In the genomic region with DNA sequence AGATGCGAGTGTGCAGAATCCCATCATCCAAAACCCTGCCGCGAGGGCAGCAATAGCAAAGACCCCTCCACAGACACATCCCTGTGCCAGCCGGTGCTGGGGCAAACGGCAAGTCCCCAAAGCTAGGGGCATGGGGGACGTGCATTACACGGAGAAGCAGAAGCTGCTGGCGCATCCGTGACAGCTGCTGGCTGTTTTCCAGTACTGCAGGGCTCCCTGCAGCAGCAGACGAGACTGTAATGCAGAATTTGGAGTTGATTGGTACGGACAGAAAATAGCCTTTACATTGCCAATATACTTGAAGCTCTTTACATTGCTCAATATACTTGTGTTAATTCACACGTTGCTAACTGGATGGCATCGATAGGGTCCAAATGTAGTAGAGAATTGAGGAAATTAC, we compare ENCODE assay signal across 19 cellular contexts.
DNase-seq lines count a peak whose midpoint lies in the region; ATAC-seq and TF ChIP-seq lines count a peak whose summit lies in the region.
"Had no signal": no experiment of that assay in that cellular context is flagged by ENCODE, and none has a peak within 500 bp of the region (broad histone marks: within the 10 kb centered on the region; RNA-seq: fewer than 3 reads in every experiment).

No MANE protein-coding gene starts in this region.

- peak; percentile 56 for ATAC-seq in SK-N-SH treated with all-trans-retinoic acid at 6 μM for 48 hours
- ATAC-seq: activated CD4-positive, CD25-positive, alpha-beta regulatory T cell treated with anti-CD3 and anti-CD28 coated beads, Interleukin-2, amount 50 U/mL, for 24 hours; activated T-cell treated with anti-CD3 and anti-CD28 coated beads, Interleukin-2, amount 50 U/mL, for 72 hours; naive thymus-derived CD4-positive, alpha-beta T cell had no signal

- no peaks in the 10 kb centered on the region for H3K36me3 ChIP-seq in thyroid gland
- H3K36me3 ChIP-seq: sigmoid colon, transverse colon had no signal

- no peak overlapping the region for H3K4me3 ChIP-seq in thyroid gland (replicated peaks in 1 of 3)
- H3K4me3 ChIP-seq: sigmoid colon, transverse colon had no signal

- no peak for TF ChIP-seq POLR2A in thyroid gland (IDR thresholded peaks at IDR 0.05)

- DNase-seq in COLO829 (ENCODE audit: low spot score) (peak; percentile 31), NCI-H1694 (lab: John Stamatoyannopoulos, UW) (peak; percentile 72), inferior parietal cortex (ENCODE audit: extremely low spot score) (peak; percentile 33), HPDE6-E6E7 (ENCODE audit: extremely low spot score) (no peak), KG1 (lab: John Stamatoyannopoulos, UW) (no peak), thyroid gland (no peak), foreskin melanocyte (no peak)
- DNase-seq: activated CD8-positive, alpha-beta memory T cell treated with anti-CD3 and anti-CD28 coated beads for 24 hours; activated T-cell treated with anti-CD3 and anti-CD28 coated beads, Interleukin-2, amount 50 U/mL, for 72 hours; CD8-positive, alpha-beta memory T cell; kidney; naive thymus-derived CD4-positive, alpha-beta T cell; NCI-H1048; SHP77 treated with DMSO at 0.1 percent for 48 hours; sigmoid colon; stimulated activated naive CD4-positive, alpha-beta T cell; transverse colon had no signal

- no peak for TF ChIP-seq CTCF in thyroid gland (IDR thresholded peaks at IDR 0.05)

- H3K4me1 ChIP-seq in thyroid gland = no peaks in the 10 kb centered on the region
- H3K4me1 ChIP-seq: sigmoid colon, transverse colon had no signal

- H3K9me3 ChIP-seq in thyroid gland = no peaks in the 10 kb centered on the region
- H3K9me3 ChIP-seq: sigmoid colon, transverse colon had no signal

- WGBS in thyroid gland, 2 donors = 77 to 80% methylated on average over 13 of the region's 13 CpGs

- no peak overlapping the region for H3K27ac ChIP-seq in thyroid gland
- H3K27ac ChIP-seq: sigmoid colon, transverse colon had no signal

- no peaks in the 10 kb centered on the region for H3K27me3 ChIP-seq in thyroid gland
- H3K27me3 ChIP-seq: sigmoid colon, transverse colon had no signal

- intact Hi-C loops in thyroid gland (cut with DNase I) = no loop called here

TF ChIP-seq in SK-N-SH treated with all-trans-retinoic acid at 6 μM for 48 hours, 23 proteins besides CTCF, POLR2A, EP300 and RAD21:
- TF ChIP-seq, protein P1, sequence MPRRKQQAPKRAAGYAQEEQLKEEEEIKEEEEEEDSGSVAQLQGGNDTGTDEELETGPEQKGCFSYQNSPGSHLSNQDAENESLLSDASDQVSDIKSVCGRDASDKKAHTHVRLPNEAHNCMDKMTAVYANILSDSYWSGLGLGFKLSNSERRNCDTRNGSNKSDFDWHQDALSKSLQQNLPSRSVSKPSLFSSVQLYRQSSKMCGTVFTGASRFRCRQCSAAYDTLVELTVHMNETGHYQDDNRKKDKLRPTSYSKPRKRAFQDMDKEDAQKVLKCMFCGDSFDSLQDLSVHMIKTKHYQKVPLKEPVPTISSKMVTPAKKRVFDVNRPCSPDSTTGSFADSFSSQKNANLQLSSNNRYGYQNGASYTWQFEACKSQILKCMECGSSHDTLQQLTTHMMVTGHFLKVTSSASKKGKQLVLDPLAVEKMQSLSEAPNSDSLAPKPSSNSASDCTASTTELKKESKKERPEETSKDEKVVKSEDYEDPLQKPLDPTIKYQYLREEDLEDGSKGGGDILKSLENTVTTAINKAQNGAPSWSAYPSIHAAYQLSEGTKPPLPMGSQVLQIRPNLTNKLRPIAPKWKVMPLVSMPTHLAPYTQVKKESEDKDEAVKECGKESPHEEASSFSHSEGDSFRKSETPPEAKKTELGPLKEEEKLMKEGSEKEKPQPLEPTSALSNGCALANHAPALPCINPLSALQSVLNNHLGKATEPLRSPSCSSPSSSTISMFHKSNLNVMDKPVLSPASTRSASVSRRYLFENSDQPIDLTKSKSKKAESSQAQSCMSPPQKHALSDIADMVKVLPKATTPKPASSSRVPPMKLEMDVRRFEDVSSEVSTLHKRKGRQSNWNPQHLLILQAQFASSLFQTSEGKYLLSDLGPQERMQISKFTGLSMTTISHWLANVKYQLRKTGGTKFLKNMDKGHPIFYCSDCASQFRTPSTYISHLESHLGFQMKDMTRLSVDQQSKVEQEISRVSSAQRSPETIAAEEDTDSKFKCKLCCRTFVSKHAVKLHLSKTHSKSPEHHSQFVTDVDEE (CRISPR knock-in tag; IDR thresholded peaks at IDR 0.05) = no peak
- TF ChIP-seq ZFP3 (CRISPR knock-in tag; IDR thresholded peaks at IDR 0.05) (no peak), ISL1 (CRISPR knock-in tag; IDR thresholded peaks at IDR 0.05) (no peak), RARB (CRISPR knock-in tag; IDR thresholded peaks at IDR 0.05) (no peak), TCF4 (CRISPR knock-in tag; IDR thresholded peaks at IDR 0.05; ENCODE audit: borderline replicate concordance) (no peak), CREB5 (CRISPR knock-in tag; IDR thresholded peaks at IDR 0.05; ENCODE audit: low read depth) (no peak), CSDC2 (CRISPR knock-in tag; IDR thresholded peaks at IDR 0.05) (no peak), OSR1 (CRISPR knock-in tag; IDR thresholded peaks at IDR 0.05) (no peak), ZFP30 (CRISPR knock-in tag; IDR thresholded peaks at IDR 0.05) (no peak), TOX (CRISPR knock-in tag; IDR thresholded peaks at IDR 0.05; ENCODE audit: borderline replicate concordance) (no peak), GLIS3 (CRISPR knock-in tag; IDR thresholded peaks at IDR 0.05) (no peak), ZNF8 (CRISPR knock-in tag; IDR thresholded peaks at IDR 0.05) (no peak), ARNTL (CRISPR knock-in tag; IDR thresholded peaks at IDR 0.05; ENCODE audit: borderline replicate concordance, low read depth) (no peak), SNAI2 (CRISPR knock-in tag; IDR thresholded peaks at IDR 0.05) (no peak), BACH2 (CRISPR knock-in tag; IDR thresholded peaks at IDR 0.05; ENCODE audit: borderline replicate concordance) (no peak)
- TF ChIP-seq, protein P2, sequence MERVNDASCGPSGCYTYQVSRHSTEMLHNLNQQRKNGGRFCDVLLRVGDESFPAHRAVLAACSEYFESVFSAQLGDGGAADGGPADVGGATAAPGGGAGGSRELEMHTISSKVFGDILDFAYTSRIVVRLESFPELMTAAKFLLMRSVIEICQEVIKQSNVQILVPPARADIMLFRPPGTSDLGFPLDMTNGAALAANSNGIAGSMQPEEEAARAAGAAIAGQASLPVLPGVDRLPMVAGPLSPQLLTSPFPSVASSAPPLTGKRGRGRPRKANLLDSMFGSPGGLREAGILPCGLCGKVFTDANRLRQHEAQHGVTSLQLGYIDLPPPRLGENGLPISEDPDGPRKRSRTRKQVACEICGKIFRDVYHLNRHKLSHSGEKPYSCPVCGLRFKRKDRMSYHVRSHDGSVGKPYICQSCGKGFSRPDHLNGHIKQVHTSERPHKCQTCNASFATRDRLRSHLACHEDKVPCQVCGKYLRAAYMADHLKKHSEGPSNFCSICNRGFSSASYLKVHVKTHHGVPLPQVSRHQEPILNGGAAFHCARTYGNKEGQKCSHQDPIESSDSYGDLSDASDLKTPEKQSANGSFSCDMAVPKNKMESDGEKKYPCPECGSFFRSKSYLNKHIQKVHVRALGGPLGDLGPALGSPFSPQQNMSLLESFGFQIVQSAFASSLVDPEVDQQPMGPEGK (CRISPR knock-in tag; IDR thresholded peaks at IDR 0.05; ENCODE audit: borderline replicate concordance) = no peak
- TF ChIP-seq, protein P3, sequence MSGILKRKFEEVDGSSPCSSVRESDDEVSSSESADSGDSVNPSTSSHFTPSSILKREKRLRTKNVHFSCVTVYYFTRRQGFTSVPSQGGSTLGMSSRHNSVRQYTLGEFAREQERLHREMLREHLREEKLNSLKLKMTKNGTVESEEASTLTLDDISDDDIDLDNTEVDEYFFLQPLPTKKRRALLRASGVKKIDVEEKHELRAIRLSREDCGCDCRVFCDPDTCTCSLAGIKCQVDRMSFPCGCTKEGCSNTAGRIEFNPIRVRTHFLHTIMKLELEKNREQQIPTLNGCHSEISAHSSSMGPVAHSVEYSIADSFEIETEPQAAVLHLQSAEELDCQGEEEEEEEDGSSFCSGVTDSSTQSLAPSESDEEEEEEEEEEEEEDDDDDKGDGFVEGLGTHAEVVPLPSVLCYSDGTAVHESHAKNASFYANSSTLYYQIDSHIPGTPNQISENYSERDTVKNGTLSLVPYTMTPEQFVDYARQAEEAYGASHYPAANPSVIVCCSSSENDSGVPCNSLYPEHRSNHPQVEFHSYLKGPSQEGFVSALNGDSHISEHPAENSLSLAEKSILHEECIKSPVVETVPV (CRISPR knock-in tag; IDR thresholded peaks at IDR 0.05) = no peak

Comparison
In these comparisons a context has a peak if more than half of its experiments do, and no peak if none do; other contexts are left out.
1. DNase-seq: peak in COLO829 (single experiment), NCI-H1694 (single experiment) and inferior parietal cortex (single experiment); none in HPDE6-E6E7 (single experiment), KG1 (single experiment), thyroid gland (0 of 2) and foreskin melanocyte (single experiment).